ENCODE assay signal across 1 cellular context in the genomic region with DNA sequence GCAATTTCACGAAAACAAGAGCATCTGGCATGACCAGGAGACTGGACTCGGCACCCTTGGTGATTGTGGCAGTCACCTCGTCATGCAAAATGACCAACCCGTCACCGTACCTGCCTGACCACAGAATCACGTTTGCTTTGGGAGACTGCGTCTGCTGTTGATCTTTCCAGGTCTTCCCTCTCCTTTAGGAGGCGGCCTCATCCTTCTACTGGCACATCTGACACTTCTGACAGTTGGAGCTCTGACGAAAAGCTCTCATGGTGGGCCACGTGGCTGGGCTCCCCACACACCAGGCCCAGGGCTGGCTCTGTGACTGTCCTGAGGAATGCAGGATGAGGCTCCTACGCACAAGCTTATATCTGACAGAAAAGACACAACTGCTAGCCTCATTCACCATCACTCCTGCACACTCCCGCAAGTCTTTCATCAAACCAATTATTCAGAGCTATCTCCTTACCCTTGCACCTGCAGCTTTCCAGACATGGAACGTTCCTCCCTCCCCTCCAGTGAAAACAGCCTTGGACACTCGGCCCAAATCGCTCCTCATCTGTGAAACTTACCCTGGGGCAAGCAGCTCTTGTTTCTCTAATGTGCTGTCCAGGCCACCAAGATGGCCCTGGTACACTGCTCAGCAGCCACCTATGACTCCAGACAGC.
TF ChIP-seq lines count a peak whose summit lies in the region.

No MANE protein-coding gene starts in this region.

TF ChIP-seq in GM23338, 12 proteins besides CTCF, POLR2A, EP300 and RAD21:
- TF ChIP-seq, protein P1, sequence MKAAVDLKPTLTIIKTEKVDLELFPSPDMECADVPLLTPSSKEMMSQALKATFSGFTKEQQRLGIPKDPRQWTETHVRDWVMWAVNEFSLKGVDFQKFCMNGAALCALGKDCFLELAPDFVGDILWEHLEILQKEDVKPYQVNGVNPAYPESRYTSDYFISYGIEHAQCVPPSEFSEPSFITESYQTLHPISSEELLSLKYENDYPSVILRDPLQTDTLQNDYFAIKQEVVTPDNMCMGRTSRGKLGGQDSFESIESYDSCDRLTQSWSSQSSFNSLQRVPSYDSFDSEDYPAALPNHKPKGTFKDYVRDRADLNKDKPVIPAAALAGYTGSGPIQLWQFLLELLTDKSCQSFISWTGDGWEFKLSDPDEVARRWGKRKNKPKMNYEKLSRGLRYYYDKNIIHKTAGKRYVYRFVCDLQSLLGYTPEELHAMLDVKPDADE (IDR thresholded peaks at IDR 0.05), result no peak
- TF ChIP-seq CREB1 (CRISPR knock-in tag; IDR thresholded peaks at IDR 0.05; ENCODE audit: low read depth) (no peak), EZH2phosphoT487 (IDR thresholded peaks at IDR 0.05; ENCODE audit: unreplicated experiment) (no peak), ZNF331 (CRISPR knock-in tag; IDR thresholded peaks at IDR 0.05; ENCODE audit: low read depth) (no peak), POLR2AphosphoS5 (IDR thresholded peaks at IDR 0.05; ENCODE audit: low read depth) (no peak), ZNF114 (CRISPR knock-in tag; IDR thresholded peaks at IDR 0.05) (no peak), EZH2 (IDR thresholded peaks at IDR 0.05; ENCODE audit: low read depth, unreplicated experiment) (no peak)
- TF ChIP-seq, protein P2, sequence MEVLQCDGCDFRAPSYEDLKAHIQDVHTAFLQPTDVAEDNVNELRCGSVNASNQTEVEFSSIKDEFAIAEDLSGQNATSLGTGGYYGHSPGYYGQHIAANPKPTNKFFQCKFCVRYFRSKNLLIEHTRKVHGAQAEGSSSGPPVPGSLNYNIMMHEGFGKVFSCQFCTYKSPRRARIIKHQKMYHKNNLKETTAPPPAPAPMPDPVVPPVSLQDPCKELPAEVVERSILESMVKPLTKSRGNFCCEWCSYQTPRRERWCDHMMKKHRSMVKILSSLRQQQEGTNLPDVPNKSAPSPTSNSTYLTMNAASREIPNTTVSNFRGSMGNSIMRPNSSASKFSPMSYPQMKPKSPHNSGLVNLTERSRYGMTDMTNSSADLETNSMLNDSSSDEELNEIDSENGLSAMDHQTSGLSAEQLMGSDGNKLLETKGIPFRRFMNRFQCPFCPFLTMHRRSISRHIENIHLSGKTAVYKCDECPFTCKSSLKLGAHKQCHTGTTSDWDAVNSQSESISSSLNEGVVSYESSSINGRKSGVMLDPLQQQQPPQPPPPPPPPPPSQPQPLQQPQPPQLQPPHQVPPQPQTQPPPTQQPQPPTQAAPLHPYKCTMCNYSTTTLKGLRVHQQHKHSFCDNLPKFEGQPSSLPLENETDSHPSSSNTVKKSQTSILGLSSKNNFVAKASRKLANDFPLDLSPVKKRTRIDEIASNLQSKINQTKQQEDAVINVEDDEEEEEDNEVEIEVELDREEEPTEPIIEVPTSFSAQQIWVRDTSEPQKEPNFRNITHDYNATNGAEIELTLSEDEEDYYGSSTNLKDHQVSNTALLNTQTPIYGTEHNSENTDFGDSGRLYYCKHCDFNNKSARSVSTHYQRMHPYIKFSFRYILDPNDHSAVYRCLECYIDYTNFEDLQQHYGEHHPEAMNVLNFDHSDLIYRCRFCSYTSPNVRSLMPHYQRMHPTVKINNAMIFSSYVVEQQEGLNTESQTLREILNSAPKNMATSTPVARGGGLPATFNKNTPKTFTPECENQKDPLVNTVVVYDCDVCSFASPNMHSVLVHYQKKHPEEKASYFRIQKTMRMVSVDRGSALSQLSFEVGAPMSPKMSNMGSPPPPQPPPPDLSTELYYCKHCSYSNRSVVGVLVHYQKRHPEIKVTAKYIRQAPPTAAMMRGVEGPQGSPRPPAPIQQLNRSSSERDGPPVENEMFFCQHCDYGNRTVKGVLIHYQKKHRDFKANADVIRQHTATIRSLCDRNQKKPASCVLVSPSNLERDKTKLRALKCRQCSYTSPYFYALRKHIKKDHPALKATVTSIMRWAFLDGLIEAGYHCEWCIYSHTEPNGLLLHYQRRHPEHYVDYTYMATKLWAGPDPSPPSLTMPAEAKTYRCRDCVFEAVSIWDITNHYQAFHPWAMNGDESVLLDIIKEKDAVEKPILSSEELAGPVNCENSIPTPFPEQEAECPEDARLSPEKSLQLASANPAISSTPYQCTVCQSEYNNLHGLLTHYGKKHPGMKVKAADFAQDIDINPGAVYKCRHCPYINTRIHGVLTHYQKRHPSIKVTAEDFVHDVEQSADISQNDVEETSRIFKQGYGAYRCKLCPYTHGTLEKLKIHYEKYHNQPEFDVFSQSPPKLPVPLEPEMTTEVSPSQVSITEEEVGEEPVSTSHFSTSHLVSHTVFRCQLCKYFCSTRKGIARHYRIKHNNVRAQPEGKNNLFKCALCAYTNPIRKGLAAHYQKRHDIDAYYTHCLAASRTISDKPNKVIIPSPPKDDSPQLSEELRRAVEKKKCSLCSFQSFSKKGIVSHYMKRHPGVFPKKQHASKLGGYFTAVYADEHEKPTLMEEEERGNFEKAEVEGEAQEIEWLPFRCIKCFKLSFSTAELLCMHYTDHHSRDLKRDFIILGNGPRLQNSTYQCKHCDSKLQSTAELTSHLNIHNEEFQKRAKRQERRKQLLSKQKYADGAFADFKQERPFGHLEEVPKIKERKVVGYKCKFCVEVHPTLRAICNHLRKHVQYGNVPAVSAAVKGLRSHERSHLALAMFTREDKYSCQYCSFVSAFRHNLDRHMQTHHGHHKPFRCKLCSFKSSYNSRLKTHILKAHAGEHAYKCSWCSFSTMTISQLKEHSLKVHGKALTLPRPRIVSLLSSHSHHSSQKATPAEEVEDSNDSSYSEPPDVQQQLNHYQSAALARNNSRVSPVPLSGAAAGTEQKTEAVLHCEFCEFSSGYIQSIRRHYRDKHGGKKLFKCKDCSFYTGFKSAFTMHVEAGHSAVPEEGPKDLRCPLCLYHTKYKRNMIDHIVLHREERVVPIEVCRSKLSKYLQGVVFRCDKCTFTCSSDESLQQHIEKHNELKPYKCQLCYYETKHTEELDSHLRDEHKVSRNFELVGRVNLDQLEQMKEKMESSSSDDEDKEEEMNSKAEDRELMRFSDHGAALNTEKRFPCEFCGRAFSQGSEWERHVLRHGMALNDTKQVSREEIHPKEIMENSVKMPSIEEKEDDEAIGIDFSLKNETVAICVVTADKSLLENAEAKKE (CRISPR knock-in tag; IDR thresholded peaks at IDR 0.05), result no peak
- TF ChIP-seq, protein P3, sequence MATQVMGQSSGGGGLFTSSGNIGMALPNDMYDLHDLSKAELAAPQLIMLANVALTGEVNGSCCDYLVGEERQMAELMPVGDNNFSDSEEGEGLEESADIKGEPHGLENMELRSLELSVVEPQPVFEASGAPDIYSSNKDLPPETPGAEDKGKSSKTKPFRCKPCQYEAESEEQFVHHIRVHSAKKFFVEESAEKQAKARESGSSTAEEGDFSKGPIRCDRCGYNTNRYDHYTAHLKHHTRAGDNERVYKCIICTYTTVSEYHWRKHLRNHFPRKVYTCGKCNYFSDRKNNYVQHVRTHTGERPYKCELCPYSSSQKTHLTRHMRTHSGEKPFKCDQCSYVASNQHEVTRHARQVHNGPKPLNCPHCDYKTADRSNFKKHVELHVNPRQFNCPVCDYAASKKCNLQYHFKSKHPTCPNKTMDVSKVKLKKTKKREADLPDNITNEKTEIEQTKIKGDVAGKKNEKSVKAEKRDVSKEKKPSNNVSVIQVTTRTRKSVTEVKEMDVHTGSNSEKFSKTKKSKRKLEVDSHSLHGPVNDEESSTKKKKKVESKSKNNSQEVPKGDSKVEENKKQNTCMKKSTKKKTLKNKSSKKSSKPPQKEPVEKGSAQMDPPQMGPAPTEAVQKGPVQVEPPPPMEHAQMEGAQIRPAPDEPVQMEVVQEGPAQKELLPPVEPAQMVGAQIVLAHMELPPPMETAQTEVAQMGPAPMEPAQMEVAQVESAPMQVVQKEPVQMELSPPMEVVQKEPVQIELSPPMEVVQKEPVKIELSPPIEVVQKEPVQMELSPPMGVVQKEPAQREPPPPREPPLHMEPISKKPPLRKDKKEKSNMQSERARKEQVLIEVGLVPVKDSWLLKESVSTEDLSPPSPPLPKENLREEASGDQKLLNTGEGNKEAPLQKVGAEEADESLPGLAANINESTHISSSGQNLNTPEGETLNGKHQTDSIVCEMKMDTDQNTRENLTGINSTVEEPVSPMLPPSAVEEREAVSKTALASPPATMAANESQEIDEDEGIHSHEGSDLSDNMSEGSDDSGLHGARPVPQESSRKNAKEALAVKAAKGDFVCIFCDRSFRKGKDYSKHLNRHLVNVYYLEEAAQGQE (IDR thresholded peaks at IDR 0.05; ENCODE audit: unreplicated experiment), result no peak
TF ChIP-seq in GM23338: peak in this region for 0.
